In the genomic region with DNA sequence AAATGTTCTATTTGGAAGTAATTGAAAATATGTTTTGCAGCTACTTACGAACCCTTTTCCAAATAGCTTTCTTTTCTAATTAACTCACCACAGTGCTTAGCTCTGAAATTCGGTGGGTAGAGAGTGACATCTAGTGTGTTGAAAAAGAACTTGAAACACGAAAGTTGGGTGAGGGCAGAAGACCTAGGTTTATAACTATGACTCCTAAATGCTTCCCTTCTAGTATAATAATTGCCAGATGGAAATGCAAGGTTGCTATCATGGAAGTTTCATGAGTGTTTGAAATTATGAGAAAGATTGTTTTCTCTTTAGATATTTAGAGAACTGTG, we compare ENCODE assay signal across 8 cellular contexts.
A peak's percentile ranks its signal among the peaks of the same experiment; 100 is the strongest.
DNase-seq lines count a peak whose midpoint lies in the region; ATAC-seq, FAIRE-seq and TF ChIP-seq lines count a peak whose summit lies in the region.

No MANE protein-coding gene starts in this region.

- H3K36me3 Mint-ChIP-seq in progenitor cell of endocrine pancreas (ENCODE audit: insufficient read depth), result no peaks in the 10 kb centered on the region
- no peaks in the 10 kb centered on the region for H3K36me3 Mint-ChIP-seq in natural killer cell

- CTCF ChIA-PET in RWPE1 (lab: Yijun Ruan, JAX), result interaction anchor here (0.6 to 1.3 kb wide), 9 partner anchors 30 to 1643 kb away, joined by 3 to 4 read pairs (median 3); no protein-coding TSS in a partner anchor

- in situ Hi-C loops in KBM-7 (cut with MboI; ENCODE audit: low pct_unique_long_range_greater_than_20kb, low sequenced_read_pairs), result no loop called here

- POLR2A ChIA-PET in RWPE1 (lab: Yijun Ruan, JAX; ENCODE audit: low non-redundant PET), result no interaction called here

- DNase-seq in AML-193 (lab: John Stamatoyannopoulos, UW) (peak; percentile 67), KBM-7 (peak; percentile 60), RWPE1 (ENCODE audit: low spot score) (peak; percentile 30), fibroblast of villous mesenchyme (ENCODE audit: low read depth) (peak; percentile 54), progenitor cell of endocrine pancreas (ENCODE audit: low spot score, unreplicated experiment) (no peak), GM12892 (ENCODE audit: insufficient read length) (no peak), natural killer cell (no peak)

- H3K27me3 Mint-ChIP-seq in progenitor cell of endocrine pancreas (no peaks in the 10 kb centered on the region), natural killer cell (ENCODE audit: low read depth in 2 of 2) (no peaks in the 10 kb centered on the region)

- H3K4me1 Mint-ChIP-seq in progenitor cell of endocrine pancreas (ENCODE audit: low read depth) (peaks cover 28% of the 10 kb centered on the region), natural killer cell (no peaks in the 10 kb centered on the region)

- H3K9me3 Mint-ChIP-seq in progenitor cell of endocrine pancreas (ENCODE audit: low read depth) (no peaks in the 10 kb centered on the region), natural killer cell (no peaks in the 10 kb centered on the region)

- H3K4me3 Mint-ChIP-seq in progenitor cell of endocrine pancreas (ENCODE audit: low read depth) (peak overlapping the region; percentile 5), natural killer cell (no peak overlapping the region)

- TF ChIP-seq CTCF in RWPE1 (conservative IDR thresholded peaks at IDR 0.05; ENCODE audit: low read depth) (peak; percentile 62), fibroblast of villous mesenchyme (IDR thresholded peaks at IDR 0.05; ENCODE audit: insufficient read depth, low read depth, low read length) (peak; percentile 43), progenitor cell of endocrine pancreas (IDR thresholded peaks at IDR 0.05; ENCODE audit: unreplicated experiment) (peak; percentile 66), natural killer cell (IDR thresholded peaks at IDR 0.05) (no peak)

- no peak overlapping the region for H3K4me3 ChIP-seq in fibroblast of villous mesenchyme (ENCODE audit: low read depth, low read length)

- H3K27ac Mint-ChIP-seq in progenitor cell of endocrine pancreas (peak overlapping the region; percentile 23), natural killer cell (no peak overlapping the region)

- no peak for FAIRE-seq in GM12892 (lab: Jason Lieb, UNC)

- intact Hi-C loops in natural killer cell (cut with micrococcal nuclease), result no loop called here

- H3K27ac ChIP-seq in RWPE1, result no peak overlapping the region

- no peak for TF ChIP-seq POLR2A in GM12892 (IDR thresholded peaks at IDR 0.05; ENCODE audit: low read depth, low read length)

- ATAC-seq in GM18907 (IDR thresholded peaks at IDR 0.05; ENCODE audit: unreplicated experiment), result peak; percentile 77
- no peak for ATAC-seq in natural killer cell

Comparison
In these comparisons a context has a peak if more than half of its experiments do, and no peak if none do; other contexts are left out.
1. DNase-seq: peak in AML-193 (2 of 2), KBM-7 (single experiment), RWPE1 (single experiment) and fibroblast of villous mesenchyme (single experiment); none in progenitor cell of endocrine pancreas (single experiment), GM12892 (single experiment) and natural killer cell (single experiment).